13 cellular contexts compared by ENCODE assay signal in the genomic region with DNA sequence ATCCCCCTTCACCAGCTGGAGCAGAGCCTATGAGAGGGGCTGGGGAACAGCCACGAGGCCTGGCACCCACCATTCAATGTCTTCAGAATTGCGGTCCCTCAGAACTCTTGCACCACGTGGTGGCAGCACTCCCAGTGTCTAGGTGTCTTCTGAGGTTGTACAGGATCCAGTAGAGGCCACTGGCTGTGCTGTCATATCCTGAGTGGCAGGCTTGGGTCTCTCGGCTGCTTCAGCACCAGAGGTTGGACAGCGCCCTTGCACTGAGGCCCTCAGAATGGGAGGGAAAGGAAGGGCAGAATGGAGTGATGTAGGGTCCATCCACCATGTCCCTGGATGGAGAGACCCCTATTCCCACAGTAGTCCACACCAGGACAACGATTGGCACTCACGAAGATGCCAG.
A peak's percentile ranks its signal among the peaks of the same experiment; 100 is the strongest.
DNase-seq lines count a peak whose midpoint lies in the region; ATAC-seq lines count a peak whose summit lies in the region.
"Had no signal": no experiment of that assay in that cellular context is flagged by ENCODE, and none has a peak within 500 bp of the region (broad histone marks: within the 10 kb centered on the region; RNA-seq: fewer than 3 reads in every experiment).

No MANE protein-coding gene starts in this region.

- intact Hi-C loops in activated naive CD4-positive, alpha-beta T cell treated with anti-CD3 and anti-CD28 coated beads for 36 hours (cut with micrococcal nuclease) = no loop called here
- intact Hi-C loops in right cardiac atrium (cut with DNase I) (no loop called here), posterior vena cava (cut with DNase I) (no loop called here)

- CTCF ChIA-PET in activated naive CD4-positive, alpha-beta T cell treated with anti-CD3 and anti-CD28 coated beads for 36 hours (lab: Charles Lee) = no interaction called here

- no peaks in the 10 kb centered on the region for H3K9me3 Mint-ChIP-seq in activated naive CD4-positive, alpha-beta T cell treated with anti-CD3 and anti-CD28 coated beads for 36 hours

- 25% methylated on average over 7 of the region's 7 CpGs for WGBS in right cardiac atrium

- H3K27ac ChIP-seq in right cardiac atrium (ENCODE audit: low read length) = no peak overlapping the region
- H3K27ac ChIP-seq: BLaER1, cardiac muscle cell had no signal

- no peaks in the 10 kb centered on the region for H3K27me3 ChIP-seq in right cardiac atrium (ENCODE audit: control insufficient read depth, insufficient read depth)
- H3K27me3 ChIP-seq: BLaER1, cardiac muscle cell had no signal

- H3K4me1 Mint-ChIP-seq in activated naive CD4-positive, alpha-beta T cell treated with anti-CD3 and anti-CD28 coated beads for 36 hours (ENCODE audit: low read depth) = peaks cover 9% of the 10 kb centered on the region
- H3K4me1 Mint-ChIP-seq: nephron had no signal

- no peak overlapping the region for H3K27ac Mint-ChIP-seq in activated naive CD4-positive, alpha-beta T cell treated with anti-CD3 and anti-CD28 coated beads for 36 hours
- H3K27ac Mint-ChIP-seq: nephron had no signal

- H3K27me3 Mint-ChIP-seq in activated naive CD4-positive, alpha-beta T cell treated with anti-CD3 and anti-CD28 coated beads for 36 hours (ENCODE audit: low read depth) = no peaks in the 10 kb centered on the region

- H3K4me1 ChIP-seq in right cardiac atrium (ENCODE audit: control insufficient read depth, insufficient read depth, low read length) = no peaks in the 10 kb centered on the region
- H3K4me1 ChIP-seq: BLaER1 had no signal

- DNase-seq in activated naive CD4-positive, alpha-beta T cell treated with anti-CD3 and anti-CD28 coated beads for 36 hours = peak; percentile 55
- no peak for DNase-seq in activated naive CD4-positive, alpha-beta T cell treated with anti-CD3 and anti-CD28 coated beads, Interleukin-2, amount 50 U/mL, for 16 hours
- peak; percentile 50 for DNase-seq in Jurkat, Clone E6-1 (ENCODE audit: low read depth, low spot score)
- DNase-seq in SW480 (ENCODE audit: low spot score) (peak; percentile 69), retina (peak; percentile 40), right cardiac atrium (no peak), pons (ENCODE audit: low spot score) (no peak), posterior vena cava (ENCODE audit: low spot score) (no peak)
- DNase-seq: activated CD8-positive, alpha-beta memory T cell treated with anti-CD3 and anti-CD28 coated beads, Interleukin-2, amount 50 U/mL, for 4 hours; stimulated activated naive CD4-positive, alpha-beta T cell had no signal

- no peak overlapping the region for H3K4me3 ChIP-seq in Jurkat, Clone E6-1 (ENCODE audit: low read length)
- no peak overlapping the region for H3K4me3 ChIP-seq in right cardiac atrium (ENCODE audit: low read length)
- H3K4me3 ChIP-seq: BLaER1, cardiac muscle cell had no signal

- H3K4me3 Mint-ChIP-seq in activated naive CD4-positive, alpha-beta T cell treated with anti-CD3 and anti-CD28 coated beads for 36 hours = no peak overlapping the region
- H3K4me3 Mint-ChIP-seq: nephron had no signal

- H3K36me3 Mint-ChIP-seq in activated naive CD4-positive, alpha-beta T cell treated with anti-CD3 and anti-CD28 coated beads for 36 hours (ENCODE audit: low read depth) = no peaks in the 10 kb centered on the region

- ATAC-seq in right cardiac atrium = no peak

- no peaks in the 10 kb centered on the region for H3K9me3 ChIP-seq in right cardiac atrium (ENCODE audit: control insufficient read depth, low read length)
- H3K9me3 ChIP-seq: BLaER1 had no signal

Comparison
In these comparisons a context has a peak if more than half of its experiments do, and no peak if none do; other contexts are left out.
1. DNase-seq: peak in activated naive CD4-positive, alpha-beta T cell treated with anti-CD3 and anti-CD28 coated beads for 36 hours (single experiment), Jurkat, Clone E6-1 (single experiment), SW480 (single experiment) and retina (single experiment); none in activated naive CD4-positive, alpha-beta T cell treated with anti-CD3 and anti-CD28 coated beads, Interleukin-2, amount 50 U/mL, for 16 hours (single experiment), right cardiac atrium (0 of 3), pons (single experiment) and posterior vena cava (single experiment).